Comparison of ENCODE assay signal across 9 cellular contexts in genomic region chr2:122340246-122340645, GRCh38.
DNase-seq lines count a peak whose midpoint lies in the region; ATAC-seq and TF ChIP-seq lines count a peak whose summit lies in the region.
"Had no signal": no experiment of that assay in that cellular context is flagged by ENCODE, and none has a peak within 500 bp of the region (broad histone marks: within the 10 kb centered on the region; RNA-seq: fewer than 3 reads in every experiment).

No MANE protein-coding gene starts in this region.

- no peaks in the 10 kb centered on the region for H3K27me3 Mint-ChIP-seq in activated T-cell treated with anti-CD3 and anti-CD28 coated beads, Interleukin-2, amount 50 U/mL, for 24 hours
- H3K27me3 Mint-ChIP-seq: activated CD8-positive, alpha-beta memory T cell treated with anti-CD3 and anti-CD28 coated beads, Interleukin-2, amount 10 ng/mL, durations not matched to agents 7 days and 5 days had no signal

- H3K9me3 Mint-ChIP-seq in activated T-cell treated with anti-CD3 and anti-CD28 coated beads, Interleukin-2, amount 50 U/mL, for 24 hours = peaks cover 2% of the 10 kb centered on the region

- H3K4me3 ChIP-seq in mucosa of descending colon = no peak overlapping the region

- H3K9me3 ChIP-seq in mucosa of descending colon = no peaks in the 10 kb centered on the region

- no peaks in the 10 kb centered on the region for H3K36me3 ChIP-seq in mucosa of descending colon (ENCODE audit: low read depth)

- peak; percentile 10 for DNase-seq in RPMI8226
- no peak for DNase-seq in activated T-cell treated with anti-CD3 and anti-CD28 coated beads, Interleukin-2, amount 50 U/mL, for 24 hours
- no peak for DNase-seq in stimulated activated CD4-positive, alpha-beta T cell treated with anti-CD3 and anti-CD28 coated beads, Interleukin-2, amount 100 ng/mL, for 24 hours
- no peak for DNase-seq in cardiac septum (ENCODE audit: low spot score)
- no peak for DNase-seq in mucosa of descending colon
- DNase-seq: activated CD8-positive, alpha-beta memory T cell treated with anti-CD3 and anti-CD28 coated beads, Interleukin-2, amount 10 ng/mL, durations not matched to agents 7 days and 5 days had no signal

- H3K4me3 Mint-ChIP-seq in activated T-cell treated with anti-CD3 and anti-CD28 coated beads, Interleukin-2, amount 50 U/mL, for 24 hours = no peak overlapping the region
- H3K4me3 Mint-ChIP-seq: activated CD8-positive, alpha-beta memory T cell treated with anti-CD3 and anti-CD28 coated beads, Interleukin-2, amount 10 ng/mL, durations not matched to agents 7 days and 5 days had no signal

- intact Hi-C loops in cardiac septum (cut with DNase I) = no loop called here
- intact Hi-C loops in mucosa of descending colon (cut with DNase I, micrococcal nuclease) = no loop called here

- no peak overlapping the region for H3K27ac Mint-ChIP-seq in activated T-cell treated with anti-CD3 and anti-CD28 coated beads, Interleukin-2, amount 50 U/mL, for 24 hours
- H3K27ac Mint-ChIP-seq: activated CD8-positive, alpha-beta memory T cell treated with anti-CD3 and anti-CD28 coated beads, Interleukin-2, amount 10 ng/mL, durations not matched to agents 7 days and 5 days had no signal

- no peaks in the 10 kb centered on the region for H3K36me3 Mint-ChIP-seq in activated T-cell treated with anti-CD3 and anti-CD28 coated beads, Interleukin-2, amount 50 U/mL, for 24 hours (ENCODE audit: low read depth)
- H3K36me3 Mint-ChIP-seq: activated CD8-positive, alpha-beta memory T cell treated with anti-CD3 and anti-CD28 coated beads, Interleukin-2, amount 10 ng/mL, durations not matched to agents 7 days and 5 days had no signal

- no peak for TF ChIP-seq CTCF in mucosa of descending colon (IDR thresholded peaks at IDR 0.05)

- no peaks in the 10 kb centered on the region for H3K4me1 ChIP-seq in mucosa of descending colon (ENCODE audit: low read depth)

- peak; percentile 100 for ATAC-seq in GM18868 (IDR thresholded peaks at IDR 0.05; ENCODE audit: unreplicated experiment)
- peak; percentile 92 for ATAC-seq in GM21737 (IDR thresholded peaks at IDR 0.05; ENCODE audit: unreplicated experiment)
- ATAC-seq in HG03442 (IDR thresholded peaks at IDR 0.05; ENCODE audit: unreplicated experiment) = peak; percentile 98
- ATAC-seq in mucosa of descending colon = no peak
- ATAC-seq: activated CD8-positive, alpha-beta memory T cell treated with anti-CD3 and anti-CD28 coated beads, Interleukin-2, amount 10 ng/mL, durations not matched to agents 7 days and 5 days had no signal

- no peaks in the 10 kb centered on the region for H3K4me1 Mint-ChIP-seq in activated T-cell treated with anti-CD3 and anti-CD28 coated beads, Interleukin-2, amount 50 U/mL, for 24 hours (ENCODE audit: low read depth)
- H3K4me1 Mint-ChIP-seq: activated CD8-positive, alpha-beta memory T cell treated with anti-CD3 and anti-CD28 coated beads, Interleukin-2, amount 10 ng/mL, durations not matched to agents 7 days and 5 days had no signal
